In genomic region chr15:75753145-75753544, GRCh38 we compare ENCODE assay signal across 1 cellular context.
TF ChIP-seq lines count a peak whose summit lies in the region.

No MANE protein-coding gene starts in this region.

TF ChIP-seq in IMR-90, 13 proteins besides CTCF, POLR2A, EP300 and RAD21 (continued from another document):
- TF ChIP-seq USF2 (IDR thresholded peaks at IDR 0.05; ENCODE audit: low read depth, low read length) (no peak), FOS (IDR thresholded peaks at IDR 0.05; ENCODE audit: low read depth, low read length) (no peak), CHD1 (IDR thresholded peaks at IDR 0.05; ENCODE audit: low read depth, low read length) (no peak), SMC3 (IDR thresholded peaks at IDR 0.05; ENCODE audit: low read depth, low read length) (no peak), ELK1 (IDR thresholded peaks at IDR 0.05; ENCODE audit: borderline replicate concordance, low read depth, low read length) (no peak), CEBPB (IDR thresholded peaks at IDR 0.05; ENCODE audit: low read depth, low read length) (no peak)
